ENCODE assay signal across 1 cellular context in genomic region chr10:133318494-133319127, GRCh38.
A peak's percentile ranks its signal among the peaks of the same experiment; 100 is the strongest.
TF ChIP-seq lines count a peak whose summit lies in the region.

No MANE protein-coding gene starts in this region.

TF ChIP-seq in SK-N-SH, 30 proteins besides CTCF, POLR2A, EP300 and RAD21 (continued from another document):
- no peak for TF ChIP-seq REST (IDR thresholded peaks at IDR 0.05; ENCODE audit: low read depth, low read length)
- peak; percentile 38; the same call in 1 of the 2 replicates for TF ChIP-seq MAX (IDR thresholded peaks at IDR 0.05; ENCODE audit: low read depth)
- TF ChIP-seq TAF1 (IDR thresholded peaks at IDR 0.05; ENCODE audit: borderline replicate concordance, low read depth, low read length) = peak; percentile 52; the same call in 1 of the 2 replicates
- peak; percentile 84 for TF ChIP-seq MXI1 (IDR thresholded peaks at IDR 0.05; ENCODE audit: low read depth, low read length)
- TF ChIP-seq FOXM1 (IDR thresholded peaks at IDR 0.05; ENCODE audit: low read depth) = no peak
- TF ChIP-seq POLR2AphosphoS5 (IDR thresholded peaks at IDR 0.05; ENCODE audit: low read depth, low read length) = 0 out of 2 replicates have a peak, but pooled peaks have one; percentile 32
- no peak for TF ChIP-seq TEAD4 (IDR thresholded peaks at IDR 0.05; ENCODE audit: borderline replicate concordance, insufficient read depth)
- TF ChIP-seq ZBTB33 (IDR thresholded peaks at IDR 0.05; ENCODE audit: borderline replicate concordance, low read depth) = no peak
